14 cellular contexts compared by ENCODE assay signal in genomic region chrX:9897761-9898161, GRCh38.
A peak's percentile ranks its signal among the peaks of the same experiment; 100 is the strongest.
DNase-seq lines count a peak whose midpoint lies in the region; ATAC-seq and TF ChIP-seq lines count a peak whose summit lies in the region.
"Had no signal": no experiment of that assay in that cellular context is flagged by ENCODE, and none has a peak within 500 bp of the region (broad histone marks: within the 10 kb centered on the region; RNA-seq: fewer than 3 reads in every experiment).

No MANE protein-coding gene starts in this region.

- TF ChIP-seq POLR2A in stomach (IDR thresholded peaks at IDR 0.05): no peak

- H3K4me3 ChIP-seq in HFF-Myc (replicated peaks; ENCODE audit: low read depth, low read length) (no peak overlapping the region), stomach (no peak overlapping the region), colonic mucosa (no peak overlapping the region)
- H3K4me3 ChIP-seq: sigmoid colon had no signal

- DNase-seq in HFF-Myc (ENCODE audit: extremely low read depth, low read depth) (peak; percentile 63), globus pallidus (ENCODE audit: low spot score) (peak; percentile 38), stomach (peak; percentile 5), activated gamma-delta T cell (lab: John Stamatoyannopoulos, UW) (no peak), colonic mucosa (no peak)
- DNase-seq in stimulated activated CD4-positive, alpha-beta T cell treated with anti-CD3 and anti-CD28 coated beads, Interleukin-2, amount 100 ng/mL, for 24 hours: no peak
- DNase-seq: activated CD4-positive, CD25-positive, alpha-beta regulatory T cell; activated T-cell treated with anti-CD3 and anti-CD28 coated beads, Interleukin-2, amount 50 U/mL, for 24 hours; aorta; Calu3; NCI-H1436; sigmoid colon had no signal

- H3K27me3 ChIP-seq in stomach: no peaks in the 10 kb centered on the region
- H3K27me3 ChIP-seq in colonic mucosa: no peaks in the 10 kb centered on the region
- H3K27me3 ChIP-seq: sigmoid colon had no signal

- peaks cover 0 to 11% (median 0%) of the 10 kb centered on the region in 4 donors for H3K36me3 ChIP-seq in stomach
- H3K36me3 ChIP-seq in colonic mucosa: no peaks in the 10 kb centered on the region
- H3K36me3 ChIP-seq: sigmoid colon had no signal

- 48 to 83% (median 73%) methylated on average over 6 of the region's 6 CpGs for WGBS in stomach, 5 donors

- H3K27ac ChIP-seq in angular gyrus (ENCODE audit: low read depth, low read length) (peak overlapping the region; percentile 37), stomach (peak overlapping the region in 1 of 5 donors; percentile 20), colonic mucosa (no peak overlapping the region)

- TF ChIP-seq EP300 in stomach (IDR thresholded peaks at IDR 0.05): no peak

- H3K9me3 ChIP-seq in stomach (no peaks in the 10 kb centered on the region), colonic mucosa (no peaks in the 10 kb centered on the region)
- H3K9me3 ChIP-seq: sigmoid colon had no signal

- intact Hi-C loops in stomach (cut with DNase I; ENCODE audit: low total_unique reads): no loop called here
- intact Hi-C loops in colonic mucosa (cut with DNase I): no loop called here

- no peak for ATAC-seq in GM21737 (IDR thresholded peaks at IDR 0.05; ENCODE audit: unreplicated experiment)

- H3K4me1 ChIP-seq in stomach (peaks cover 0 to 4% (median 0%) of the 10 kb centered on the region in 4 donors), colonic mucosa (no peaks in the 10 kb centered on the region)

- H3K9ac ChIP-seq in colonic mucosa (ENCODE audit: low read depth in 2 of 2, low read length in 2 of 2): no peak overlapping the region

- no peak for TF ChIP-seq CTCF in HFF-Myc (IDR thresholded peaks at IDR 0.05; ENCODE audit: low read depth, low read length, missing control alignments)
- TF ChIP-seq CTCF in stomach (IDR thresholded peaks at IDR 0.05): no peak
- TF ChIP-seq CTCF in colonic mucosa (IDR thresholded peaks at IDR 0.05): no peak

Comparison
In these comparisons a context has a peak if more than half of its experiments do, and no peak if none do; other contexts are left out.
1. DNase-seq: peak in HFF-Myc (single experiment), globus pallidus (single experiment) and stomach (single experiment); none in activated gamma-delta T cell (single experiment), colonic mucosa (single experiment) and stimulated activated CD4-positive, alpha-beta T cell treated with anti-CD3 and anti-CD28 coated beads, Interleukin-2, amount 100 ng/mL, for 24 hours (0 of 2).